In the genomic region with DNA sequence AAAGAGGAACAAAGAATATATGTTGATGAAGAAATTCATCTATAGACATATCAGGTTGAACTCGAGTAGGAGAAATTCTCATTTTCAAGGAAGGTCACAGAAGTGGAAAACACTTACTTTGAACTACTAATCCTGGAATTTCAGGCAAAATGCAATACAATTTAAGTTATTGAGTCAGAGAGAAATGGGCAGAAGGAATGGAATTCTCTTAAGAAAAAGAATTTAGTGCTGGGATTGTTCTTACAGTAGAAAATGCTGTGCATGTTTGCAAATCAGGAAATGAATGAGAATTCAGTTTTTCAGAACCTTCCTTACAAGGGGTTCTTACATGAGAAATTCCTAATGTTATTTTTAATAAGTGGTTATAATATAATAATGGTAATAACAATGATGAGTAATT, we compare ENCODE assay signal across 20 cellular contexts.
"Had no signal": no experiment of that assay in that cellular context is flagged by ENCODE, and none has a peak within 500 bp of the region (broad histone marks: within the 10 kb centered on the region; RNA-seq: fewer than 3 reads in every experiment).

No MANE protein-coding gene starts in this region.

- H3K9me3 ChIP-seq: tibial nerve, vagina had no signal

- DNase-seq: activated naive CD4-positive, alpha-beta T cell treated with Interleukin-2 at 50 U/mL for 16 hours; activated naive CD8-positive, alpha-beta T cell treated with anti-CD3 and anti-CD28 coated beads, Interleukin-2, amount 50 U/mL, for 24 hours; caudate nucleus; effector memory CD4-positive, alpha-beta T cell; islet precursor cell; mammary epithelial cell; retina; stimulated activated CD4-positive, alpha-beta T cell treated with anti-CD3 and anti-CD28 coated beads, Interleukin-15, amount 100 ng/mL, for 24 hours; stimulated activated CD4-positive, alpha-beta T cell treated with anti-CD3 and anti-CD28 coated beads, Interleukin-4, amount 100 ng/mL, for 1 hour; substantia nigra; T-cell; T-helper 9 cell had no signal

- ATAC-seq: activated CD4-positive, CD25-positive, alpha-beta regulatory T cell treated with anti-CD3 and anti-CD28 coated beads, Interleukin-2, amount 50 U/mL, for 24 hours; activated naive CD8-positive, alpha-beta T cell treated with anti-CD3 and anti-CD28 coated beads, Interleukin-2, amount 50 U/mL, for 24 hours; activated T-helper 17 cell treated with anti-CD3 and anti-CD28 coated beads, Interleukin-2, amount 50 U/mL, for 72 hours; gastroesophageal sphincter; left lobe of liver; naive thymus-derived CD4-positive, alpha-beta T cell; T-cell had no signal

- H3K36me3 ChIP-seq: gastroesophageal sphincter, tibial nerve, vagina had no signal

- H3K27ac ChIP-seq: vagina had no signal

- H3K27me3 ChIP-seq: gastroesophageal sphincter, tibial nerve, vagina had no signal

- H3K4me1 ChIP-seq: vagina had no signal

- H3K4me3 ChIP-seq: coronary artery, gastroesophageal sphincter, tibial nerve, vagina had no signal
